Comparison of ENCODE assay signal across 29 cellular contexts in the genomic region with DNA sequence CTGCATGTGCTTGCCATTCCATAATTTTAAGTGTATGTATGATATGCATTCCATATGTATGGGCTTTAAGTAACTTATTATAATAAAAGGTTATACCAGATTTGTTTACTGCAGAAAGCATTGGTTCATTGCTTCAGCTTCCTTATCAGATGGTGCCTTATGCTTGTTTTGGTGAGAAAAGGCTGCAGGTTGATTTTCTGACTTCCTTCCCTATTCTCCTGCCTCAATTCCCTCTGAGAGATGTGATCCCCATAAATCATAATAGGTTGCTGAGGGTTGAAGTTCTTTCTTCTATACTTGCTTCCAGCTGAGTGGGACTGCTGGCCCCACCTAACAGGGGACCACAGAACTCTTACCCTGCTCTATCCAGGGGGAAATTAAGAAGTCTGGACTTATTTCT.
"Had no signal": no experiment of that assay in that cellular context is flagged by ENCODE, and none has a peak within 500 bp of the region (broad histone marks: within the 10 kb centered on the region; RNA-seq: fewer than 3 reads in every experiment).

No MANE protein-coding gene starts in this region.

- H3K27ac ChIP-seq: colonic mucosa, epithelial cell of prostate, esophagus squamous epithelium, gastrocnemius medialis, heart right ventricle, hepatocyte, lower lobe of right lung had no signal

- H3K27me3 Mint-ChIP-seq: dendritic cell treated with granulocyte-macrophage colony-stimulating factor and Interleukin-4, amounts not matched to agents 40 ng/mL and 50 ng/mL, for 4 days had no signal

- H3K9me3 ChIP-seq: colonic mucosa, gastrocnemius medialis had no signal

- H3K9me3 Mint-ChIP-seq: effector memory CD8-positive, alpha-beta T cell had no signal

- H3K4me3 Mint-ChIP-seq: dendritic cell treated with granulocyte-macrophage colony-stimulating factor and Interleukin-4, amounts not matched to agents 40 ng/mL and 50 ng/mL, for 4 days; effector memory CD8-positive, alpha-beta T cell; endodermal cell; immature natural killer cell; mesothelial cell of epicardium had no signal

- H3K4me3 ChIP-seq: colonic mucosa, esophagus squamous epithelium, gastrocnemius medialis, heart right ventricle, hepatocyte, lower lobe of right lung, mucosa of descending colon had no signal

- H3K36me3 ChIP-seq: colonic mucosa, gastrocnemius medialis had no signal

- H3K4me1 Mint-ChIP-seq: immature natural killer cell, mesothelial cell of epicardium had no signal

- DNase-seq: colonic mucosa; cortex of kidney; effector CD8-positive, alpha-beta T cell; effector memory CD8-positive, alpha-beta T cell; endodermal cell; erythroblast; esophagus squamous epithelium; foreskin fibroblast; foreskin melanocyte; gastrocnemius medialis; glutamatergic neuron; head of caudate nucleus; heart right ventricle; hypothalamus; immature natural killer cell; islet precursor cell; kidney; kidney glomerular epithelial cell; left colon; left ventricle myocardium superior; lower lobe of right lung; mesenchymal stem cell; mucosa of descending colon had no signal

- H3K27me3 ChIP-seq: colonic mucosa, esophagus squamous epithelium, gastrocnemius medialis, heart right ventricle, hepatocyte had no signal

- H3K27ac Mint-ChIP-seq: dendritic cell treated with granulocyte-macrophage colony-stimulating factor and Interleukin-4, amounts not matched to agents 40 ng/mL and 50 ng/mL, for 4 days; effector memory CD8-positive, alpha-beta T cell; endodermal cell; immature natural killer cell; mesothelial cell of epicardium had no signal

- H3K4me1 ChIP-seq: colonic mucosa, esophagus squamous epithelium, gastrocnemius medialis, heart right ventricle, lower lobe of right lung had no signal

- ATAC-seq: effector memory CD8-positive, alpha-beta T cell; esophagus mucosa; gastrocnemius medialis; heart right ventricle; left lobe of liver; left ventricle myocardium superior; lower lobe of right lung had no signal

- H3K36me3 Mint-ChIP-seq: mesothelial cell of epicardium had no signal
